1 cellular context compared by ENCODE assay signal in the genomic region with DNA sequence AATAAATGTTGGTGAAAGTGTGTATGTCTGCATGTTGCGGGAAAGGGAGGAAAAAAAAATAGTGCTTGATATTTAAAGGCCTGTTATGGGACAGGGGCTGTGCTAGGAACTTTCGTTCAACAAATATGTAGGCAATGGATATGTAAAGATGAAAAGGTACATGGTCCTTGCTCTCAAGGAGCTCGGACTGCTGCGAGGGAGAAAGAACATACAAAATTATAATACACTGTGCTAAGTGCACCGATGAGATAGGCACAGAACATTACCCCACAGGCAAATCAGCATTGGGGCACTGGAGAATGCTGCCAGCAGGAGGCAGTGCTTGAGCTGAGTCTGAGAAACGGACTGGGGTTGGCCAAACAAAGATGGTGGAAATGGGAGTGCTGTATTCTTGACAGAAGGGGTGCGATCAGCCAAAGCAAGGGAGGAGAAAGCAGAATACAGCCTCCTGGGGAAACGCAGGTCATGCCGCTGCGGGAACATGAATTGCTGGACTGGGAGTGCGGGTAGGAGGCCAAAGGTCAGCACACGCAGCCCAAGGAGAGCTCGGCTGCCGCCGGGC.
A peak's percentile ranks its signal among the peaks of the same experiment; 100 is the strongest.
TF ChIP-seq lines count a peak whose summit lies in the region.

No MANE protein-coding gene starts in this region.

TF ChIP-seq in K562, 482 proteins besides CTCF, POLR2A, EP300 and RAD21 (continued from another document and continues in another):
- TF ChIP-seq TFAP4 (CRISPR knock-in tag; IDR thresholded peaks at IDR 0.05; ENCODE audit: borderline replicate concordance) = no peak
- TF ChIP-seq, protein P1, sequence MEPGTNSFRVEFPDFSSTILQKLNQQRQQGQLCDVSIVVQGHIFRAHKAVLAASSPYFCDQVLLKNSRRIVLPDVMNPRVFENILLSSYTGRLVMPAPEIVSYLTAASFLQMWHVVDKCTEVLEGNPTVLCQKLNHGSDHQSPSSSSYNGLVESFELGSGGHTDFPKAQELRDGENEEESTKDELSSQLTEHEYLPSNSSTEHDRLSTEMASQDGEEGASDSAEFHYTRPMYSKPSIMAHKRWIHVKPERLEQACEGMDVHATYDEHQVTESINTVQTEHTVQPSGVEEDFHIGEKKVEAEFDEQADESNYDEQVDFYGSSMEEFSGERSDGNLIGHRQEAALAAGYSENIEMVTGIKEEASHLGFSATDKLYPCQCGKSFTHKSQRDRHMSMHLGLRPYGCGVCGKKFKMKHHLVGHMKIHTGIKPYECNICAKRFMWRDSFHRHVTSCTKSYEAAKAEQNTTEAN (CRISPR knock-in tag; IDR thresholded peaks at IDR 0.05) = no peak
- TF ChIP-seq SFPQ (IDR thresholded peaks at IDR 0.05; ENCODE audit: low read depth, low read length) = no peak
- no peak for TF ChIP-seq ZNF24 (IDR thresholded peaks at IDR 0.05)
- TF ChIP-seq CTBP1 (IDR thresholded peaks at IDR 0.05; ENCODE audit: borderline replicate concordance) = no peak
- TF ChIP-seq HMG20B (CRISPR knock-in tag; IDR thresholded peaks at IDR 0.05) = no peak
- no peak for TF ChIP-seq RBM22 (IDR thresholded peaks at IDR 0.05; ENCODE audit: low read depth, low read length, poor library complexity, severe bottlenecking)
- TF ChIP-seq ZNF133 (CRISPR knock-in tag; IDR thresholded peaks at IDR 0.05) = no peak
- no peak for TF ChIP-seq LARP7 (IDR thresholded peaks at IDR 0.05)
- no peak for TF ChIP-seq NCOA6 (IDR thresholded peaks at IDR 0.05)
- no peak for TF ChIP-seq TCF7L2 (IDR thresholded peaks at IDR 0.05; ENCODE audit: low read depth, low read length)
- 0 out of 2 replicates have a peak, but pooled peaks have one; percentile 11 for TF ChIP-seq CREM (IDR thresholded peaks at IDR 0.05; ENCODE audit: low read depth)
- TF ChIP-seq ZNF347 (CRISPR knock-in tag; IDR thresholded peaks at IDR 0.05; ENCODE audit: low read depth) = no peak
- no peak for TF ChIP-seq KAT2B (IDR thresholded peaks at IDR 0.05; ENCODE audit: low read depth, low read length)
- TF ChIP-seq, protein P2, sequence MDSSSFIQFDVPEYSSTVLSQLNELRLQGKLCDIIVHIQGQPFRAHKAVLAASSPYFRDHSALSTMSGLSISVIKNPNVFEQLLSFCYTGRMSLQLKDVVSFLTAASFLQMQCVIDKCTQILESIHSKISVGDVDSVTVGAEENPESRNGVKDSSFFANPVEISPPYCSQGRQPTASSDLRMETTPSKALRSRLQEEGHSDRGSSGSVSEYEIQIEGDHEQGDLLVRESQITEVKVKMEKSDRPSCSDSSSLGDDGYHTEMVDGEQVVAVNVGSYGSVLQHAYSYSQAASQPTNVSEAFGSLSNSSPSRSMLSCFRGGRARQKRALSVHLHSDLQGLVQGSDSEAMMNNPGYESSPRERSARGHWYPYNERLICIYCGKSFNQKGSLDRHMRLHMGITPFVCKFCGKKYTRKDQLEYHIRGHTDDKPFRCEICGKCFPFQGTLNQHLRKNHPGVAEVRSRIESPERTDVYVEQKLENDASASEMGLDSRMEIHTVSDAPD (CRISPR knock-in tag; IDR thresholded peaks at IDR 0.05) = no peak
- no peak for TF ChIP-seq MITF (IDR thresholded peaks at IDR 0.05)
- no peak for TF ChIP-seq MCM5 (IDR thresholded peaks at IDR 0.05; ENCODE audit: low read depth)
- TF ChIP-seq, protein P3, sequence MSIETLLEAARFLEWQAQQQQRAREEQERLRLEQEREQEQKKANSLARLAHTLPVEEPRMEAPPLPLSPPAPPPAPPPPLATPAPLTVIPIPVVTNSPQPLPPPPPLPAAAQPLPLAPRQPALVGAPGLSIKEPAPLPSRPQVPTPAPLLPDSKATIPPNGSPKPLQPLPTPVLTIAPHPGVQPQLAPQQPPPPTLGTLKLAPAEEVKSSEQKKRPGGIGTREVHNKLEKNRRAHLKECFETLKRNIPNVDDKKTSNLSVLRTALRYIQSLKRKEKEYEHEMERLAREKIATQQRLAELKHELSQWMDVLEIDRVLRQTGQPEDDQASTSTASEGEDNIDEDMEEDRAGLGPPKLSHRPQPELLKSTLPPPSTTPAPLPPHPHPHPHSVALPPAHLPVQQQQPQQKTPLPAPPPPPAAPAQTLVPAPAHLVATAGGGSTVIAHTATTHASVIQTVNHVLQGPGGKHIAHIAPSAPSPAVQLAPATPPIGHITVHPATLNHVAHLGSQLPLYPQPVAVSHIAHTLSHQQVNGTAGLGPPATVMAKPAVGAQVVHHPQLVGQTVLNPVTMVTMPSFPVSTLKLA (conservative IDR thresholded peaks at IDR 0.05) = no peak
- TF ChIP-seq, protein P4, sequence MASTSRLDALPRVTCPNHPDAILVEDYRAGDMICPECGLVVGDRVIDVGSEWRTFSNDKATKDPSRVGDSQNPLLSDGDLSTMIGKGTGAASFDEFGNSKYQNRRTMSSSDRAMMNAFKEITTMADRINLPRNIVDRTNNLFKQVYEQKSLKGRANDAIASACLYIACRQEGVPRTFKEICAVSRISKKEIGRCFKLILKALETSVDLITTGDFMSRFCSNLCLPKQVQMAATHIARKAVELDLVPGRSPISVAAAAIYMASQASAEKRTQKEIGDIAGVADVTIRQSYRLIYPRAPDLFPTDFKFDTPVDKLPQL (IDR thresholded peaks at IDR 0.05; ENCODE audit: extremely low read depth, insufficient read length) = no peak
- TF ChIP-seq SETDB1 (IDR thresholded peaks at IDR 0.05; ENCODE audit: low read length) = no peak
- 0 out of 2 replicates have a peak, but pooled peaks have one; percentile 14 for TF ChIP-seq ZKSCAN1 (IDR thresholded peaks at IDR 0.05; ENCODE audit: low read depth, low read length)
- TF ChIP-seq DACH1 (IDR thresholded peaks at IDR 0.05; ENCODE audit: partially characterized antibody) = no peak
- no peak for TF ChIP-seq JUNB (CRISPR knock-in tag; conservative IDR thresholded peaks at IDR 0.05)
- TF ChIP-seq SRSF1 (IDR thresholded peaks at IDR 0.05; ENCODE audit: low read depth, low read length) = no peak
- no peak for TF ChIP-seq SREBF2 (CRISPR knock-in tag; IDR thresholded peaks at IDR 0.05)
- TF ChIP-seq PCBP2 (IDR thresholded peaks at IDR 0.05; ENCODE audit: low read depth, low read length, poor library complexity, severe bottlenecking) = no peak
- TF ChIP-seq CXXC5 (CRISPR knock-in tag; IDR thresholded peaks at IDR 0.05) = no peak
- TF ChIP-seq YBX1 (IDR thresholded peaks at IDR 0.05) = no peak
- no peak for TF ChIP-seq PURB (CRISPR knock-in tag; IDR thresholded peaks at IDR 0.05; ENCODE audit: low read depth)
- no peak for TF ChIP-seq KHSRP (IDR thresholded peaks at IDR 0.05)
- TF ChIP-seq SIN3A (IDR thresholded peaks at IDR 0.05; ENCODE audit: borderline replicate concordance in 2 of 2, control insufficient read depth in 1 of 2, low read depth in 2 of 2, low read length in 2 of 2) = 0 out of 4 replicates have a peak, but pooled peaks of 1 of the 2 experiments have one; percentile 5
- TF ChIP-seq DLX4 (CRISPR knock-in tag; IDR thresholded peaks at IDR 0.05) = no peak
- TF ChIP-seq NFXL1 (CRISPR knock-in tag; IDR thresholded peaks at IDR 0.05) = no peak
- TF ChIP-seq, protein P5, sequence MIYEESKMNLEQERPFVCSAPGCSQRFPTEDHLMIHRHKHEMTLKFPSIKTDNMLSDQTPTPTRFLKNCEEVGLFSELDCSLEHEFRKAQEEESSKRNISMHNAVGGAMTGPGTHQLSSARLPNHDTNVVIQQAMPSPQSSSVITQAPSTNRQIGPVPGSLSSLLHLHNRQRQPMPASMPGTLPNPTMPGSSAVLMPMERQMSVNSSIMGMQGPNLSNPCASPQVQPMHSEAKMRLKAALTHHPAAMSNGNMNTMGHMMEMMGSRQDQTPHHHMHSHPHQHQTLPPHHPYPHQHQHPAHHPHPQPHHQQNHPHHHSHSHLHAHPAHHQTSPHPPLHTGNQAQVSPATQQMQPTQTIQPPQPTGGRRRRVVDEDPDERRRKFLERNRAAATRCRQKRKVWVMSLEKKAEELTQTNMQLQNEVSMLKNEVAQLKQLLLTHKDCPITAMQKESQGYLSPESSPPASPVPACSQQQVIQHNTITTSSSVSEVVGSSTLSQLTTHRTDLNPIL (CRISPR knock-in tag; IDR thresholded peaks at IDR 0.05) = no peak
- peak; percentile 52; the same call in 1 of the 2 replicates for TF ChIP-seq BCOR (IDR thresholded peaks at IDR 0.05)
- no peak for TF ChIP-seq ZNF311 (CRISPR knock-in tag; IDR thresholded peaks at IDR 0.05)
- no peak for TF ChIP-seq RREB1 (CRISPR knock-in tag; IDR thresholded peaks at IDR 0.05)
- TF ChIP-seq CBX8 (IDR thresholded peaks at IDR 0.05; ENCODE audit: borderline replicate concordance, extremely low read depth, low read depth, low read length, poor library complexity, severe bottlenecking) = no peak
- peak; percentile 62 for TF ChIP-seq TEAD4 (IDR thresholded peaks at IDR 0.05; ENCODE audit: low read length)
- no peak for TF ChIP-seq TEAD4 (CRISPR knock-in tag; IDR thresholded peaks at IDR 0.05; ENCODE audit: borderline replicate concordance)
- TF ChIP-seq NR1H2 (CRISPR knock-in tag; IDR thresholded peaks at IDR 0.05) = no peak
- TF ChIP-seq RUNX1 (IDR thresholded peaks at IDR 0.05; ENCODE audit: low read depth) = no peak
- no peak for TF ChIP-seq ZNF766 (CRISPR knock-in tag; conservative IDR thresholded peaks at IDR 0.05)
- no peak for TF ChIP-seq ELF1 (tag; IDR thresholded peaks at IDR 0.05)
- peak; percentile 48; the same call in 1 of the 2 replicates for TF ChIP-seq KLF6 (CRISPR knock-in tag; IDR thresholded peaks at IDR 0.05; ENCODE audit: borderline replicate concordance)
- no peak for TF ChIP-seq ZNF263 (CRISPR knock-in tag; IDR thresholded peaks at IDR 0.05; ENCODE audit: borderline replicate concordance)
- TF ChIP-seq RHOXF2B (CRISPR knock-in tag; conservative IDR thresholded peaks at IDR 0.05) = no peak
- TF ChIP-seq NFE2 (IDR thresholded peaks at IDR 0.05; ENCODE audit: low read depth) = no peak
- no peak for TF ChIP-seq SPI1 (IDR thresholded peaks at IDR 0.05; ENCODE audit: borderline replicate concordance, low read depth, low read length)
